In the genomic region with DNA sequence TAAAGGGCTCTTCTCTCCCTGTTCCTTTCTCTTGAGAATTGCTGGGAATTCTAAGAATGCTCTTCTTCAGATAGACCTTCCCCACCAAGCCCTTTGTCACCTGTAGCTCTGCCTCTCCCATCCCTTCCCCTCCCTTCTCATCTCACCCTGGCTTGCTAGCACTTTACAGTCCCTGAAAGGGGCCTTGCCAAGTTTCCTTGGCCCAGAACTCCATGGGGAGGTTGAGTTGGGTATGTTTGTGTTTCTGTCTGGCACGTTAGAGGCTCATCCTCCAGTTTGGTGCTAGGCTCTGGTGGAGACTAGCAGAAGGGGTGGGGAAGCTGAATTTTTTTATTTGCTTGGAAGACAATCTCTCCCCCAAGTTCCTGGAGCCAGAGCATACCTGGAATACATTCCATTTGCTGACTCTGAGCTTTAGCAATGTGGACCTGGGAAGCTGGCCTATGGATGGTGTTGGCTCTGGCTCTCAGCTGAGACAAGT, we compare ENCODE assay signal across 17 cellular contexts. TPM values are rescaled to one million over a fixed set of nuclear protein-coding genes. Genes with fewer than 3 reads are reported as not detected.
DNase-seq lines count a peak whose midpoint lies in the region; TF ChIP-seq lines count a peak whose summit lies in the region.
"Had no signal": no experiment of that assay in that cellular context is flagged by ENCODE, and none has a peak within 500 bp of the region (broad histone marks: within the 10 kb centered on the region; RNA-seq: fewer than 3 reads in every experiment).

No MANE protein-coding gene starts in this region.

- no peaks in the 10 kb centered on the region for H3K27me3 ChIP-seq in Caco-2 (replicated peaks; ENCODE audit: control insufficient read depth, insufficient read depth, low read length)
- H3K27me3 ChIP-seq in MG63: peaks cover 22% of the 10 kb centered on the region
- H3K27me3 ChIP-seq in brain microvascular endothelial cell (replicated peaks): no peaks in the 10 kb centered on the region

- H3K4me3 ChIP-seq in Caco-2 (ENCODE audit: low read depth, low read length) (no peak overlapping the region), MG63 (no peak overlapping the region), brain microvascular endothelial cell (ENCODE audit: low read depth, low read length) (no peak overlapping the region)
- H3K4me3 ChIP-seq: GM12878 had no signal

- BruUV-seq in Caco-2 (replicated peaks; lab: Mats Ljungman, UMichigan): no TSS peak

- H3K36me3 ChIP-seq in Caco-2 (ENCODE audit: control insufficient read depth, insufficient read depth, low read length) (peaks cover 3% of the 10 kb centered on the region), MG63 (no peaks in the 10 kb centered on the region), brain microvascular endothelial cell (replicated peaks) (no peaks in the 10 kb centered on the region)

- H3K4me1 Mint-ChIP-seq in Caco-2 (ENCODE audit: low read depth, unreplicated experiment) (peaks cover 38% of the 10 kb centered on the region), mesothelial cell of epicardium (peaks cover 55% of the 10 kb centered on the region)

- H3K4me3 Mint-ChIP-seq in Caco-2 (ENCODE audit: unreplicated experiment): peak overlapping the region; percentile 64
- H3K4me3 Mint-ChIP-seq in mesothelial cell of epicardium: no peak overlapping the region
- H3K4me3 Mint-ChIP-seq: central memory CD8-positive, alpha-beta T cell had no signal

- intact Hi-C loops in Caco-2 (cut with micrococcal nuclease; ENCODE audit: unreplicated experiment): no loop called here

- H3K27ac Mint-ChIP-seq in Caco-2 (ENCODE audit: unreplicated experiment) (peak overlapping the region; percentile 86), mesothelial cell of epicardium (peak overlapping the region; percentile 98)
- H3K27ac Mint-ChIP-seq: CD4-positive, alpha-beta memory T cell had no signal

- POLR2A ChIA-PET in Caco-2 (lab: Charles Lee): interaction anchor here (0.8 to 1.0 kb wide), 3 partner anchors 24 to 91 kb away, joined by 4 to 12 read pairs (median 4); a partner anchor contains a TSS

- no peak for TF ChIP-seq CTCF in Caco-2 (IDR thresholded peaks at IDR 0.05; ENCODE audit: insufficient read depth in 1 of 2, low read depth in 1 of 2, low read length in 1 of 2, severe bottlenecking in 1 of 2, unreplicated experiment in 1 of 2)
- TF ChIP-seq CTCF in mesothelial cell of epicardium (IDR thresholded peaks at IDR 0.05; ENCODE audit: unreplicated experiment): no peak
- no peak for TF ChIP-seq CTCF in brain microvascular endothelial cell (IDR thresholded peaks at IDR 0.05; ENCODE audit: low read depth, low read length, missing control alignments)

- peaks cover 83% of the 10 kb centered on the region for H3K36me3 Mint-ChIP-seq in Caco-2 (ENCODE audit: insufficient read depth, unreplicated experiment)
- peaks cover 3% of the 10 kb centered on the region for H3K36me3 Mint-ChIP-seq in mesothelial cell of epicardium
- H3K36me3 Mint-ChIP-seq: CD4-positive, alpha-beta memory T cell had no signal

- H3K27me3 Mint-ChIP-seq in Caco-2 (ENCODE audit: insufficient read depth, unreplicated experiment): no peaks in the 10 kb centered on the region
- H3K27me3 Mint-ChIP-seq in mesothelial cell of epicardium (ENCODE audit: low read depth): peaks cover 17% of the 10 kb centered on the region
- H3K27me3 Mint-ChIP-seq: CD4-positive, alpha-beta memory T cell; central memory CD8-positive, alpha-beta T cell had no signal

- H3K9me3 Mint-ChIP-seq in Caco-2 (ENCODE audit: unreplicated experiment): no peaks in the 10 kb centered on the region
- H3K9me3 Mint-ChIP-seq in mesothelial cell of epicardium: no peaks in the 10 kb centered on the region
- H3K9me3 Mint-ChIP-seq: CD4-positive, alpha-beta memory T cell; central memory CD8-positive, alpha-beta T cell had no signal

- H3K27ac ChIP-seq in epithelial cell of prostate (peak overlapping the region; percentile 99), brain microvascular endothelial cell (no peak overlapping the region)

- H3K4me1 ChIP-seq in Caco-2: peaks cover 45% of the 10 kb centered on the region

- in situ Hi-C loops in brain microvascular endothelial cell (cut with HindIII; ENCODE audit: low pct_ligation_motif_present, low sequenced_read_pairs): no loop called here

- no peaks in the 10 kb centered on the region for H3K9me3 ChIP-seq in Caco-2
- no peaks in the 10 kb centered on the region for H3K9me3 ChIP-seq in MG63

- DNase-seq in Caco-2: peak; percentile 73 to 88
- DNase-seq in MG63: peak; percentile 15
- DNase-seq in epithelial cell of prostate (ENCODE audit: low read depth, low spot score): no peak
- no peak for DNase-seq in mesothelial cell of epicardium (ENCODE audit: low spot score in 2 of 2, unreplicated experiment in 2 of 2)
- no peak for DNase-seq in OCI-M1 (lab: John Stamatoyannopoulos, UW)
- no peak for DNase-seq in NCI-H187 (lab: John Stamatoyannopoulos, UW)
- no peak for DNase-seq in ureter (ENCODE audit: low spot score)
- no peak for DNase-seq in brain microvascular endothelial cell
- DNase-seq: ACHN; activated CD4-positive, alpha-beta T cell treated with anti-CD3 and anti-CD28 coated beads for 4 hours; CD4-positive, alpha-beta memory T cell; foreskin fibroblast; GOT3; NCI-H2029 treated with DMSO at 0.1 percent for 48 hours; T-helper 9 cell had no signal

- CTCF ChIA-PET in Caco-2 (lab: Charles Lee): interaction anchor here (0.5 kb wide), 1 partner anchor 72 kb away, joined by 4 read pairs; no protein-coding TSS in a partner anchor

RNA-seq across cellular contexts. Expression of a gene that starts 4.9 kb away (rescaled TPM):
- total RNA-seq in Caco-2 (2022): 147 TPM in 2 replicates
- total RNA-seq in MG63 (2014; rRNA removed; shearing (Covaris generic); ENCODE audit: low replicate concordance): 0.05 TPM in 1 of 2 replicates, not detected in the other
- 37.5 to 39.1 TPM (median 38.9 TPM) in 3 replicates for total RNA-seq in mesothelial cell of epicardium
- 67.4 TPM for total RNA-seq in ureter

RNA-seq across cellular contexts. Expression of a gene that starts 24.0 kb away (rescaled TPM):
- 34.9 and 36.6 TPM in 2 replicates for total RNA-seq in Caco-2 (2022)
- total RNA-seq in MG63 (2014; rRNA removed; shearing (Covaris generic); ENCODE audit: low replicate concordance): 18.8 and 19.8 TPM in 2 replicates
- total RNA-seq in mesothelial cell of epicardium: 14.8 to 17.3 TPM (median 17.3 TPM) in 3 replicates
- total RNA-seq in ureter: 29.5 TPM

RNA-seq across cellular contexts. Expression of a gene that starts 56.8 kb away (rescaled TPM):
- 80.0 and 83.0 TPM in 2 replicates for total RNA-seq in Caco-2 (2022)
- total RNA-seq in MG63 (2014; rRNA removed; shearing (Covaris generic); ENCODE audit: low replicate concordance): 4.2 and 5.7 TPM in 2 replicates
- total RNA-seq in mesothelial cell of epicardium: 169 to 182 TPM (median 179 TPM) in 3 replicates
- 175 TPM for total RNA-seq in ureter

Comparison
In these comparisons a context has a peak if more than half of its experiments do, and no peak if none do; other contexts are left out.
1. DNase-seq: peak in Caco-2 (2 of 2) and MG63 (single experiment); none in epithelial cell of prostate (single experiment), mesothelial cell of epicardium (0 of 2), OCI-M1 (single experiment), NCI-H187 (0 of 2), ureter (single experiment) and brain microvascular endothelial cell (single experiment).
2. RNA of a gene that starts 4.9 kb away (total RNA-seq): 147 TPM in Caco-2, 67.4 TPM in ureter (single experiment) and 37.5 to 39.1 TPM in mesothelial cell of epicardium; 0.05 TPM in MG63; every median in the first group is over 10 times any median in the second.
3. RNA of a gene that starts 56.8 kb away (total RNA-seq): 169 to 182 TPM in mesothelial cell of epicardium, 175 TPM in ureter (single experiment) and 80.0 to 83.0 TPM in Caco-2; 4.2 to 5.7 TPM in MG63; every median in the first group is over 10 times any median in the second.